Comparison of ENCODE assay signal across 8 cellular contexts in genomic region chr13:40193290-40194203, GRCh38.
DNase-seq lines count a peak whose midpoint lies in the region; ATAC-seq and TF ChIP-seq lines count a peak whose summit lies in the region.
"Had no signal": no experiment of that assay in that cellular context is flagged by ENCODE, and none has a peak within 500 bp of the region (broad histone marks: within the 10 kb centered on the region; RNA-seq: fewer than 3 reads in every experiment).

No MANE protein-coding gene starts in this region.

- H3K9me3 ChIP-seq in mammary epithelial cell (replicated peaks; ENCODE audit: insufficient read depth, low read length) (no peaks in the 10 kb centered on the region), left ventricle myocardium inferior (replicated peaks) (no peaks in the 10 kb centered on the region), transverse colon (no peaks in the 10 kb centered on the region), thyroid gland (no peaks in the 10 kb centered on the region)

- intact Hi-C loops in mammary epithelial cell (cut with micrococcal nuclease) (no loop called here), left ventricle myocardium inferior (cut with micrococcal nuclease) (no loop called here), transverse colon (cut with DNase I; ENCODE audit: low total_unique reads) (no loop called here), thyroid gland (cut with DNase I) (no loop called here)

- H3K9ac ChIP-seq in mammary epithelial cell (ENCODE audit: insufficient read depth, low read length) = no peak overlapping the region

- H3K4me1 ChIP-seq in mammary epithelial cell (ENCODE audit: insufficient read depth, low read length) (peaks cover 30% of the 10 kb centered on the region), left ventricle myocardium inferior (peaks cover 44% of the 10 kb centered on the region), transverse colon (peaks cover 10 to 30% (median 13%) of the 10 kb centered on the region in 4 donors), thyroid gland (peaks cover 0 to 9% of the 10 kb centered on the region in 2 donors)

- dilution Hi-C loops in mammary epithelial cell (cut with HindIII; ENCODE audit: low sequenced_read_pairs) = no loop called here

- no peak for DNase-seq in mammary epithelial cell
- no peak for DNase-seq in left ventricle myocardium inferior
- DNase-seq in occipital lobe (lab: John Stamatoyannopoulos, UW) = peak; percentile 37
- DNase-seq in transverse colon = no peak
- DNase-seq in thyroid gland = no peak
- no peak for DNase-seq in A172 (ENCODE audit: low spot score)
- DNase-seq: activated T-cell treated with anti-CD3 and anti-CD28 coated beads, Interleukin-2, amount 50 U/mL, for 72 hours had no signal

- no peak for TF ChIP-seq CTCF in mammary epithelial cell (conservative IDR thresholded peaks at IDR 0.05 in 1 of 2, IDR thresholded peaks at IDR 0.05 in 1 of 2; ENCODE audit: extremely low read depth in 1 of 2, insufficient read depth in 1 of 2, low read depth in 1 of 2, low read length in 2 of 2)
- TF ChIP-seq CTCF in left ventricle myocardium inferior (IDR thresholded peaks at IDR 0.05; ENCODE audit: borderline replicate concordance) = no peak
- no peak for TF ChIP-seq CTCF in transverse colon (IDR thresholded peaks at IDR 0.05)
- TF ChIP-seq CTCF in thyroid gland (IDR thresholded peaks at IDR 0.05) = no peak

- H3K36me3 ChIP-seq in mammary epithelial cell (ENCODE audit: insufficient read depth, low read length) = no peaks in the 10 kb centered on the region
- H3K36me3 ChIP-seq in left ventricle myocardium inferior = no peaks in the 10 kb centered on the region
- H3K36me3 ChIP-seq in transverse colon = no peaks in the 10 kb centered on the region
- no peaks in the 10 kb centered on the region for H3K36me3 ChIP-seq in thyroid gland

- TF ChIP-seq EP300 in transverse colon (IDR thresholded peaks at IDR 0.05; ENCODE audit: low read depth) = no peak

- WGBS in mammary epithelial cell (ENCODE audit: low coverage, missing lambda C conversion rate) = 67% methylated on average over 13 of the region's 18 CpGs
- WGBS in transverse colon (ENCODE audit: low coverage in 1 of 2), 2 donors = 73 to 79% methylated on average over 10 to 18 of the region's 18 CpGs
- 75 to 80% methylated on average over 18 of the region's 18 CpGs for WGBS in thyroid gland, 2 donors

- H3K4me3 ChIP-seq in mammary epithelial cell (replicated peaks in 1 of 3; ENCODE audit: insufficient read depth in 1 of 3, low read depth in 2 of 3, low read length in 3 of 3) = no peak overlapping the region
- peak overlapping the region; percentile 28 for H3K4me3 ChIP-seq in left ventricle myocardium inferior
- no peak overlapping the region for H3K4me3 ChIP-seq in transverse colon
- H3K4me3 ChIP-seq in thyroid gland (replicated peaks in 1 of 3) = no peak overlapping the region

- no peak for ATAC-seq in HG03139 (IDR thresholded peaks at IDR 0.05; ENCODE audit: unreplicated experiment)
- ATAC-seq: activated T-cell treated with anti-CD3 and anti-CD28 coated beads, Interleukin-2, amount 50 U/mL, for 72 hours had no signal

- no peak overlapping the region for H3K4me2 ChIP-seq in mammary epithelial cell (ENCODE audit: insufficient read depth, low read depth, low read length)

- BruUV-seq in mammary epithelial cell (replicated peaks; lab: Mats Ljungman, UMichigan) = no TSS peak

- H3K27ac ChIP-seq in mammary epithelial cell (ENCODE audit: insufficient read depth, low read depth, low read length) (no peak overlapping the region), left ventricle myocardium inferior (replicated peaks) (peak overlapping the region; percentile 85), transverse colon (peak overlapping the region; percentile 54 to 78 (median 62)), thyroid gland (peak overlapping the region in 1 of 3 donors; percentile 26)

- in situ Hi-C loops in mammary epithelial cell (cut with MboI; ENCODE audit: low sequenced_read_pairs in 2 of 2) = no loop called here
- in situ Hi-C loops in transverse colon (cut with MboI; ENCODE audit: low pct_ligation_motif_present in 1 of 4, low pct_unique_long_range_greater_than_20kb in 1 of 4, low sequenced_read_pairs in 3 of 4) = no loop called here

- CTCF ChIA-PET in mammary epithelial cell (lab: Charles Lee; ENCODE audit: low non-redundant PET) = no interaction called here

- H3K79me2 ChIP-seq in mammary epithelial cell (ENCODE audit: insufficient read depth, low read length) = no peaks in the 10 kb centered on the region

- no peaks in the 10 kb centered on the region for H4K20me1 ChIP-seq in mammary epithelial cell (ENCODE audit: insufficient read depth, low read length)

- no peak for TF ChIP-seq POLR2A in transverse colon (IDR thresholded peaks at IDR 0.05)
- TF ChIP-seq POLR2A in thyroid gland (IDR thresholded peaks at IDR 0.05) = no peak

- peak overlapping the region; percentile 81 for H2AFZ ChIP-seq in mammary epithelial cell (ENCODE audit: low read depth, low read length)

- no peaks in the 10 kb centered on the region for H3K27me3 ChIP-seq in mammary epithelial cell (ENCODE audit: insufficient read depth, low read length)
- H3K27me3 ChIP-seq in left ventricle myocardium inferior (ENCODE audit: low read depth) = no peaks in the 10 kb centered on the region
- H3K27me3 ChIP-seq in transverse colon = no peaks in the 10 kb centered on the region
- H3K27me3 ChIP-seq in thyroid gland = no peaks in the 10 kb centered on the region
